Comparison of ENCODE assay signal across 18 cellular contexts in the genomic region with DNA sequence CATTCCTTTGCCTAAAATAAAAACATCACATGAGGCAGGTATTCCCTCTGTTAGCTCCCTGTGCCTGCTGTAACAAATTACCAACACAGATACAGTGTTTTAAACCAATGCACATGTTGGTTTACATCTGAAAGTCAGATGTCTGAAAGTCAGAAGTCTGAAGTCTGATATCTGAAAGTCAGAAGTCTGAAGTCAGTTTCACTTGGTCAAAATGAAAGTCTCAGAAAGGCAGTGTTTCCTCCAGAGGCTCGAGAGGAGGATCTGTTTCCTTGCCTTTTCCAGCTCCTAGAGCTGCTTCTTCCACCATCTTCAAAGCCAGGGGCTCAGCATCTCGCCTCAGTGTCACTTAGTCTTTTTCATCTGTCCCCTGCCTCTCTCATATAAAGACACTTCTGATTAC. TPM values are rescaled to one million over a fixed set of nuclear protein-coding genes. Genes with fewer than 3 reads are reported as not detected.
DNase-seq lines count a peak whose midpoint lies in the region; ATAC-seq, FAIRE-seq and TF ChIP-seq lines count a peak whose summit lies in the region.
"Had no signal": no experiment of that assay in that cellular context is flagged by ENCODE, and none has a peak within 500 bp of the region (broad histone marks: within the 10 kb centered on the region; RNA-seq: fewer than 3 reads in every experiment).

No MANE protein-coding gene starts in this region.

- H3K36me3 ChIP-seq in effector memory CD4-positive, alpha-beta T cell (ENCODE audit: control insufficient read depth, insufficient read depth, low read length) = no peaks in the 10 kb centered on the region
- H3K36me3 ChIP-seq in mammary epithelial cell (ENCODE audit: insufficient read depth, low read length) = no peaks in the 10 kb centered on the region
- H3K36me3 ChIP-seq: SJSA1 had no signal

- H3K27me3 ChIP-seq in effector memory CD4-positive, alpha-beta T cell (replicated peaks; ENCODE audit: control insufficient read depth, insufficient read depth, low read length, poor library complexity, severe bottlenecking) = no peaks in the 10 kb centered on the region
- peaks cover 6% of the 10 kb centered on the region for H3K27me3 ChIP-seq in mammary epithelial cell (ENCODE audit: insufficient read depth, low read length)
- H3K27me3 ChIP-seq: SJSA1 had no signal

- no peaks in the 10 kb centered on the region for H3K79me2 ChIP-seq in mammary epithelial cell (ENCODE audit: insufficient read depth, low read length)

- DNase-seq in GM10248 (ENCODE audit: extremely low spot score) = peak; percentile 8
- DNase-seq in GM19239 (ENCODE audit: insufficient read length, low spot score) = peak; percentile 6
- DNase-seq in effector memory CD4-positive, alpha-beta T cell = no peak
- no peak for DNase-seq in T1000 (lab: John Stamatoyannopoulos, UW)
- no peak for DNase-seq in dermis blood vessel endothelial cell
- DNase-seq in mammary epithelial cell = no peak
- DNase-seq: activated CD4-positive, alpha-beta T cell treated with anti-CD3 and anti-CD28 coated beads for 36 hours; NCI-H1048; NCI-H748 treated with DMSO at 0.1 percent for 48 hours; stimulated activated naive CD4-positive, alpha-beta T cell had no signal

- POLR2A ChIA-PET in GM10248 (lab: Yijun Ruan, JAX) = interaction anchor here (0.7 kb wide), 1 partner anchor 97 kb away, joined by 11 read pairs; the partner anchor contains the start of gene BCL6

- no peaks in the 10 kb centered on the region for H3K9me3 ChIP-seq in effector memory CD4-positive, alpha-beta T cell (ENCODE audit: control insufficient read depth, low read length)
- no peaks in the 10 kb centered on the region for H3K9me3 ChIP-seq in mammary epithelial cell (replicated peaks; ENCODE audit: insufficient read depth, low read length)
- H3K9me3 ChIP-seq: SJSA1 had no signal

- H3K4me3 ChIP-seq in effector memory CD4-positive, alpha-beta T cell (ENCODE audit: insufficient read depth, low read depth, low read length, poor library complexity, severe bottlenecking) = no peak overlapping the region
- H3K4me3 ChIP-seq in mammary epithelial cell (replicated peaks in 1 of 3; ENCODE audit: insufficient read depth in 1 of 3, low read depth in 2 of 3, low read length in 3 of 3) = no peak overlapping the region
- H3K4me3 ChIP-seq: SJSA1 had no signal

- WGBS in mammary epithelial cell (ENCODE audit: low coverage, missing lambda C conversion rate) = no CpG with 5 or more reads among the region's 2 CpGs

- no peak overlapping the region for H3K4me2 ChIP-seq in mammary epithelial cell (ENCODE audit: insufficient read depth, low read depth, low read length)

- no peaks in the 10 kb centered on the region for H3K4me1 ChIP-seq in effector memory CD4-positive, alpha-beta T cell (ENCODE audit: control insufficient read depth, insufficient read depth, low read length, poor library complexity, severe bottlenecking)
- H3K4me1 ChIP-seq in mammary epithelial cell (ENCODE audit: insufficient read depth, low read length) = no peaks in the 10 kb centered on the region
- H3K4me1 ChIP-seq: SJSA1 had no signal

- no peak overlapping the region for H2AFZ ChIP-seq in mammary epithelial cell (ENCODE audit: low read depth, low read length)

- H3K9ac ChIP-seq in mammary epithelial cell (ENCODE audit: insufficient read depth, low read length) = no peak overlapping the region

- peak; percentile 81 for FAIRE-seq in GM19239 (lab: Jason Lieb, UNC)
- FAIRE-seq: D721Med had no signal

- H4K20me1 ChIP-seq in mammary epithelial cell (ENCODE audit: insufficient read depth, low read length) = no peaks in the 10 kb centered on the region

- H3K27ac ChIP-seq in effector memory CD4-positive, alpha-beta T cell (ENCODE audit: insufficient read depth, low read length, poor library complexity, severe bottlenecking) = no peak overlapping the region
- H3K27ac ChIP-seq in mammary epithelial cell (ENCODE audit: insufficient read depth, low read depth, low read length) = no peak overlapping the region
- H3K27ac ChIP-seq: 22Rv1, SJSA1 had no signal

- in situ Hi-C loops in mammary epithelial cell (cut with MboI; ENCODE audit: low sequenced_read_pairs in 2 of 2) = no loop called here

- peak; percentile 80 for ATAC-seq in HG02623 (IDR thresholded peaks at IDR 0.05; ENCODE audit: unreplicated experiment)
- peak; percentile 86 for ATAC-seq in HG03280 (IDR thresholded peaks at IDR 0.05; ENCODE audit: unreplicated experiment)
- ATAC-seq: activated CD4-positive, alpha-beta T cell treated with anti-CD3 and anti-CD28 coated beads for 36 hours had no signal

- dilution Hi-C loops in mammary epithelial cell (cut with HindIII; ENCODE audit: low sequenced_read_pairs) = no loop called here

- intact Hi-C loops in mammary epithelial cell (cut with micrococcal nuclease) = no loop called here

- no TSS peak for BruUV-seq in mammary epithelial cell (replicated peaks; lab: Mats Ljungman, UMichigan)

- TF ChIP-seq CTCF in GM10248 (IDR thresholded peaks at IDR 0.05; ENCODE audit: control extremely low read depth, extremely low read depth, low read depth, missing control alignments) = no peak
- no peak for TF ChIP-seq CTCF in mammary epithelial cell (conservative IDR thresholded peaks at IDR 0.05 in 1 of 2, IDR thresholded peaks at IDR 0.05 in 1 of 2; ENCODE audit: extremely low read depth in 1 of 2, insufficient read depth in 1 of 2, low read depth in 1 of 2, low read length in 2 of 2)

- CTCF ChIA-PET in GM10248 (lab: Yijun Ruan, JAX) (interaction anchor here (1.4 to 2.7 kb wide), 2 partner anchors 31 to 329 kb away, joined by 3 to 11 read pairs; no protein-coding TSS in a partner anchor), mammary epithelial cell (lab: Charles Lee; ENCODE audit: low non-redundant PET) (no interaction called here)

RNA-seq across cellular contexts. Expression of gene SST, which starts 22.0 kb away (rescaled TPM):
- total RNA-seq in dermis blood vessel endothelial cell (not detected in 2 replicates), mammary epithelial cell (not detected)
- polyA plus RNA-seq in mammary epithelial cell = not detected
- polyA minus RNA-seq in mammary epithelial cell = not detected
- total RNA-seq: activated CD4-positive, alpha-beta T cell treated with anti-CD3 and anti-CD28 coated beads for 36 hours; activated T-helper 2 cell treated with anti-CD3 and anti-CD28 coated beads, Interferon-gamma antibody, Interleukin-2, Interleukin-4, amounts not matched to agents 10 μg/mL and 5 μg/mL and 100 μg/mL, durations not matched to agents 14 hours and 24 hours and 36 hours; mesenteric fat pad; posterior vena cava; SJSA1 had no signal

RNA-seq across cellular contexts. Expression of gene RTP2, which starts 54.2 kb away (rescaled TPM):
- total RNA-seq in dermis blood vessel endothelial cell (not detected in 2 replicates), mammary epithelial cell (not detected)
- polyA plus RNA-seq in mammary epithelial cell = not detected
- polyA minus RNA-seq in mammary epithelial cell = not detected
- total RNA-seq: activated CD4-positive, alpha-beta T cell treated with anti-CD3 and anti-CD28 coated beads for 36 hours; activated T-helper 2 cell treated with anti-CD3 and anti-CD28 coated beads, Interferon-gamma antibody, Interleukin-2, Interleukin-4, amounts not matched to agents 10 μg/mL and 5 μg/mL and 100 μg/mL, durations not matched to agents 14 hours and 24 hours and 36 hours; mesenteric fat pad; posterior vena cava; SJSA1 had no signal

Comparison
In these comparisons a context has a peak if more than half of its experiments do, and no peak if none do; other contexts are left out.
1. DNase-seq: peak in GM10248 (single experiment) and GM19239 (single experiment); none in effector memory CD4-positive, alpha-beta T cell (0 of 3), T1000 (single experiment), dermis blood vessel endothelial cell (single experiment) and mammary epithelial cell (single experiment).